In genomic region chr3:13372656-13373055, GRCh38 we compare ENCODE assay signal across 27 cellular contexts. TPM values are rescaled to one million over a fixed set of nuclear protein-coding genes. Genes with fewer than 3 reads are reported as not detected.
"Had no signal": no experiment of that assay in that cellular context is flagged by ENCODE, and none has a peak within 500 bp of the region (broad histone marks: within the 10 kb centered on the region; RNA-seq: fewer than 3 reads in every experiment).

No MANE protein-coding gene starts in this region.

- H3K4me3 ChIP-seq: dorsolateral prefrontal cortex, hepatocyte, lung, mucosa of descending colon, prostate gland, right atrium auricular region, smooth muscle cell, stomach, thyroid gland, vagina had no signal

- FAIRE-seq: frontal cortex, kidney had no signal

- H3K79me2 ChIP-seq: hepatocyte had no signal

- H3K4me1 ChIP-seq: prostate gland, right atrium auricular region, thyroid gland, vagina had no signal

- H3K4me1 Mint-ChIP-seq: mesothelial cell of epicardium, neural crest cell had no signal

- H3K4me2 ChIP-seq: hepatocyte, smooth muscle cell had no signal

- H3K27ac Mint-ChIP-seq: memory B cell; mesothelial cell of epicardium; natural killer cell treated with Interleukin-12 subunit alpha and Interleukin-12 subunit beta and Interleukin-15 and Interleukin-18, amount 100 ng/mL, for 72 hours had no signal

- DNase-seq: dorsolateral prefrontal cortex; effector CD4-positive, alpha-beta T cell; head of caudate nucleus; kidney; mucosa of descending colon; naive B cell; stimulated activated CD4-positive, alpha-beta T cell treated with anti-CD3 and anti-CD28 coated beads, Interleukin-12 subunit alpha, Interleukin-12 subunit beta, amount 100 ng/mL, for 4 hours; stimulated activated CD4-positive, alpha-beta T cell treated with anti-CD3 and anti-CD28 coated beads, Interleukin-1b, Interleukin-23, amount 100 ng/mL, for 48 hours; stimulated activated CD4-positive, alpha-beta T cell treated with anti-CD3 and anti-CD28 coated beads, Interleukin-4, amount 100 ng/mL, for 1 hour; stimulated activated CD8-positive, alpha-beta memory T cell treated with anti-CD3 and anti-CD28 coated beads, Interleukin-4, amount 100 ng/mL, for 48 hours; stimulated activated naive CD4-positive, alpha-beta T cell treated with Interleukin-2 at 50 U/mL for 16 hours; stomach; thyroid gland; trophoblast cell had no signal

- H3K9me3 Mint-ChIP-seq: memory B cell; mesothelial cell of epicardium; naive B cell; natural killer cell treated with Interleukin-12 subunit alpha and Interleukin-12 subunit beta and Interleukin-15 and Interleukin-18, amount 100 ng/mL, for 72 hours; neural crest cell had no signal

- H3K4me3 Mint-ChIP-seq: memory B cell; mesothelial cell of epicardium; naive B cell; natural killer cell treated with Interleukin-12 subunit alpha and Interleukin-12 subunit beta and Interleukin-15 and Interleukin-18, amount 100 ng/mL, for 72 hours; neural crest cell had no signal

- ATAC-seq: natural killer cell treated with Interleukin-12 subunit alpha and Interleukin-12 subunit beta and Interleukin-15 and Interleukin-18, amount 100 ng/mL, for 72 hours; sciatic nerve had no signal

- H3K27me3 ChIP-seq: dorsolateral prefrontal cortex, hepatocyte, right atrium auricular region, stomach, thyroid gland, vagina had no signal

- H3K27ac ChIP-seq: dorsolateral prefrontal cortex, hepatocyte, prostate gland, right atrium auricular region, stomach, thyroid gland, vagina had no signal

- H3K9me3 ChIP-seq: mucosa of descending colon, prostate gland, right atrium auricular region, stomach, thyroid gland, vagina had no signal

- H3K36me3 ChIP-seq: prostate gland, right atrium auricular region, vagina had no signal

- H3K27me3 Mint-ChIP-seq: memory B cell; naive B cell; natural killer cell treated with Interleukin-12 subunit alpha and Interleukin-12 subunit beta and Interleukin-15 and Interleukin-18, amount 100 ng/mL, for 72 hours had no signal

- H2AFZ ChIP-seq: hepatocyte had no signal

RNA-seq across cellular contexts. Expression of gene NUP210, which starts 47.5 kb away (rescaled TPM):
- total RNA-seq: fibroblast of villous mesenchyme had no signal
